In the genomic region with DNA sequence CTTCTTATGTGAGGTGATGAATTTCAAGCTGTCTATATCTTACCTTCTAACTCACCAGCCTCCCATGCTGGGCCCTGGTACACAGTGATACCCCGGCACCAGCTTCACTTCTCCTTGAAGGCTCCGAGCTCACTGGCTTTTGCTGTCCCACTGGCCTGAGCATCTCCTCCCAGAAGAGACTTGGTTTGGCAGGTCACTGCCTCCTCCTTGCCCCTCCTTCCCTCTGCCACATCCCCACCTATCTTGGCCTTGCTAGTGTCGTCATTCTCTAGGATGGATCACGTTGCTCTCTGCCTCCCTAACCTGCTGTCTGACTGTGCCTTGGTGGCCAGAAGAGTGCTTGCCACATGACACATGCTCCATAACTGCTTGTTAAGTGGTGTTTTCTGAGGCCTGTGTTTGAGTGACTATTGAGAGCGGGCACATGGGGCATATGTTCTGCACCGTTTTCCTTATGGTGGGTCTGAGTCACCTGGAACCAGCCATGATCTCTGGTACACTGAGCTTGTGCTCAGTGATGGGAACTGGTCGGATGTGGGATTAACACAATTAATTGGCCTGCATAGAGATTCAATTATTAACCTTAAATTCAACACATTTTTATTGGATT, we compare ENCODE assay signal across 26 cellular contexts.
"Had no signal": no experiment of that assay in that cellular context is flagged by ENCODE, and none has a peak within 500 bp of the region (broad histone marks: within the 10 kb centered on the region; RNA-seq: fewer than 3 reads in every experiment).

No MANE protein-coding gene starts in this region.

- H3K27ac ChIP-seq: ascending aorta, cardiac muscle cell, RWPE1, WERI-Rb-1 had no signal

- H3K36me3 ChIP-seq: ascending aorta, cardiac muscle cell, WERI-Rb-1 had no signal

- DNase-seq: activated CD4-positive, alpha-beta T cell treated with anti-CD3 and anti-CD28 coated beads, Interleukin-2, amount 10 ng/mL, durations not matched to agents 24 days and 14 days; activated CD4-positive, alpha-beta T cell treated with anti-CD3 and anti-CD28 coated beads, Interleukin-2, amount 50 U/mL, for 4 hours; activated CD4-positive, CD25-positive, alpha-beta regulatory T cell; activated CD8-positive, alpha-beta T cell treated with anti-CD3 and anti-CD28 coated beads for 36 hours; activated gamma-delta T cell; activated naive CD4-positive, alpha-beta T cell treated with Interleukin-2 at 50 U/mL for 16 hours; activated naive CD8-positive, alpha-beta T cell treated with anti-CD3 and anti-CD28 coated beads, Interleukin-2, amount 10 ng/mL, durations not matched to agents 7 days and 5 days; activated T-cell treated with anti-CD3 and anti-CD28 coated beads, Interleukin-2, amount 50 U/mL, for 1 hour; amygdala; NCI-H1105; NCI-H1436; NCI-H1694; NCI-H2029; NCI-H345; NCI-H524 treated with DMSO at 0.1 percent for 48 hours; SIG-M5; T-helper 1 cell; T-helper 2 cell; T-helper 9 cell; WERI-Rb-1 had no signal

- H3K36me3 Mint-ChIP-seq: activated naive CD4-positive, alpha-beta T cell treated with anti-CD3 and anti-CD28 coated beads, Interleukin-2, amount 50 U/mL, for 24 hours; activated naive CD8-positive, alpha-beta T cell treated with anti-CD3 and anti-CD28 coated beads, Interleukin-2, amount 10 ng/mL, durations not matched to agents 7 days and 5 days had no signal

- H3K9me3 ChIP-seq: ascending aorta had no signal

- H3K4me1 Mint-ChIP-seq: activated CD4-positive, alpha-beta T cell treated with anti-CD3 and anti-CD28 coated beads, Interleukin-2, amount 10 ng/mL, durations not matched to agents 24 days and 14 days; activated naive CD4-positive, alpha-beta T cell treated with anti-CD3 and anti-CD28 coated beads, Interleukin-2, amount 50 U/mL, for 24 hours had no signal

- H3K4me1 ChIP-seq: ascending aorta had no signal

- H3K4me3 Mint-ChIP-seq: activated CD4-positive, alpha-beta T cell treated with anti-CD3 and anti-CD28 coated beads, Interleukin-2, amount 10 ng/mL, durations not matched to agents 24 days and 14 days; activated CD8-positive, alpha-beta T cell treated with anti-CD3 and anti-CD28 coated beads for 36 hours; activated naive CD4-positive, alpha-beta T cell treated with anti-CD3 and anti-CD28 coated beads, Interleukin-2, amount 50 U/mL, for 24 hours; activated naive CD8-positive, alpha-beta T cell treated with anti-CD3 and anti-CD28 coated beads, Interleukin-2, amount 10 ng/mL, durations not matched to agents 7 days and 5 days; central memory CD8-positive, alpha-beta T cell had no signal

- H3K9me3 Mint-ChIP-seq: activated CD8-positive, alpha-beta T cell treated with anti-CD3 and anti-CD28 coated beads for 36 hours; activated naive CD4-positive, alpha-beta T cell treated with anti-CD3 and anti-CD28 coated beads, Interleukin-2, amount 50 U/mL, for 24 hours; activated naive CD8-positive, alpha-beta T cell treated with anti-CD3 and anti-CD28 coated beads, Interleukin-2, amount 10 ng/mL, durations not matched to agents 7 days and 5 days; activated T-helper 2 cell treated with anti-CD3 and anti-CD28 coated beads, Interferon-gamma antibody, Interleukin-2, Interleukin-4, amounts not matched to agents 10 μg/mL and 5 μg/mL and 100 μg/mL, durations not matched to agents 14 hours and 24 hours and 36 hours; central memory CD8-positive, alpha-beta T cell had no signal

- H3K4me3 ChIP-seq: ascending aorta, cardiac muscle cell had no signal

- H3K27me3 Mint-ChIP-seq: activated CD4-positive, alpha-beta T cell treated with anti-CD3 and anti-CD28 coated beads, Interleukin-2, amount 10 ng/mL, durations not matched to agents 24 days and 14 days; activated CD8-positive, alpha-beta T cell treated with anti-CD3 and anti-CD28 coated beads for 36 hours had no signal

- H3K27me3 ChIP-seq: ascending aorta, cardiac muscle cell had no signal

- H3K27ac Mint-ChIP-seq: activated CD4-positive, alpha-beta T cell treated with anti-CD3 and anti-CD28 coated beads, Interleukin-2, amount 10 ng/mL, durations not matched to agents 24 days and 14 days; activated CD8-positive, alpha-beta T cell treated with anti-CD3 and anti-CD28 coated beads for 36 hours; activated naive CD4-positive, alpha-beta T cell treated with anti-CD3 and anti-CD28 coated beads, Interleukin-2, amount 50 U/mL, for 24 hours; activated naive CD8-positive, alpha-beta T cell treated with anti-CD3 and anti-CD28 coated beads, Interleukin-2, amount 10 ng/mL, durations not matched to agents 7 days and 5 days; activated T-helper 2 cell treated with anti-CD3 and anti-CD28 coated beads, Interferon-gamma antibody, Interleukin-2, Interleukin-4, amounts not matched to agents 10 μg/mL and 5 μg/mL and 100 μg/mL, durations not matched to agents 14 hours and 24 hours and 36 hours had no signal
